In genomic region chr6:130362128-130362527, GRCh38 we compare ENCODE assay signal across 1 cellular context.
TF ChIP-seq lines count a peak whose summit lies in the region.

No MANE protein-coding gene starts in this region.

TF ChIP-seq in HepG2, 621 proteins besides CTCF, POLR2A, EP300 and RAD21 (continued from another document and continues in another):
- TF ChIP-seq PLSCR1 (CRISPR knock-in tag; IDR thresholded peaks at IDR 0.05; ENCODE audit: borderline replicate concordance) (no peak), ARID5B (CRISPR knock-in tag; IDR thresholded peaks at IDR 0.05) (peak; percentile 24; the same call in 1 of the 2 replicates), MLXIP (CRISPR knock-in tag; IDR thresholded peaks at IDR 0.05; ENCODE audit: borderline replicate concordance) (peak; percentile 43; the same call in 1 of the 2 replicates), CENPX (CRISPR knock-in tag; IDR thresholded peaks at IDR 0.05) (no peak), TGIF2 (CRISPR knock-in tag; IDR thresholded peaks at IDR 0.05) (peak; percentile 44; the same call in 1 of the 2 replicates), ZNF430 (CRISPR knock-in tag; IDR thresholded peaks at IDR 0.05) (peak; percentile 67; the same call in 1 of the 2 replicates), SRY (CRISPR knock-in tag; IDR thresholded peaks at IDR 0.05) (peak; percentile 42; the same call in 1 of the 2 replicates), ZNF317 (CRISPR knock-in tag; IDR thresholded peaks at IDR 0.05) (peak; percentile 38; the same call in 1 of the 2 replicates), CENPT (CRISPR knock-in tag; IDR thresholded peaks at IDR 0.05; ENCODE audit: low read depth) (no peak), CBX2 (IDR thresholded peaks at IDR 0.05; ENCODE audit: low read depth, low read length) (no peak), CBX2 (CRISPR knock-in tag; IDR thresholded peaks at IDR 0.05; ENCODE audit: low read depth) (no peak), ATF6 (CRISPR knock-in tag; conservative IDR thresholded peaks at IDR 0.05) (0 out of 2 replicates have a peak, but pooled peaks have one; percentile 60), MAX (IDR thresholded peaks at IDR 0.05) (no peak), ZNF580 (CRISPR knock-in tag; IDR thresholded peaks at IDR 0.05; ENCODE audit: borderline replicate concordance, low read depth) (0 out of 2 replicates have a peak, but pooled peaks have one; percentile 63), ZNF333 (CRISPR knock-in tag; IDR thresholded peaks at IDR 0.05; ENCODE audit: borderline replicate concordance) (no peak), ZFP36L2 (CRISPR knock-in tag; IDR thresholded peaks at IDR 0.05) (peak; percentile 84; the same call in 1 of the 2 replicates), SMAD3 (CRISPR knock-in tag; IDR thresholded peaks at IDR 0.05) (peak; percentile 59; the same call in 1 of the 2 replicates), ZGPAT (CRISPR knock-in tag; IDR thresholded peaks at IDR 0.05) (0 out of 2 replicates have a peak, but pooled peaks have one; percentile 17), RXRB (CRISPR knock-in tag; IDR thresholded peaks at IDR 0.05; ENCODE audit: borderline replicate concordance) (peak; percentile 39; the same call in 1 of the 2 replicates), ZNF441 (CRISPR knock-in tag; IDR thresholded peaks at IDR 0.05; ENCODE audit: borderline replicate concordance) (peak; percentile 66; the same call in 1 of the 2 replicates), JUN (CRISPR knock-in tag; IDR thresholded peaks at IDR 0.05) (no peak), BCL6 (CRISPR knock-in tag; IDR thresholded peaks at IDR 0.05) (0 out of 2 replicates have a peak, but pooled peaks have one; percentile 31), ZNF335 (CRISPR knock-in tag; IDR thresholded peaks at IDR 0.05) (peak; percentile 75; the same call in 1 of the 2 replicates), ZNF776 (CRISPR knock-in tag; IDR thresholded peaks at IDR 0.05) (no peak), PRDM4 (CRISPR knock-in tag; IDR thresholded peaks at IDR 0.05; ENCODE audit: borderline replicate concordance) (0 out of 2 replicates have a peak, but pooled peaks have one; percentile 64), ZNF7 (CRISPR knock-in tag; IDR thresholded peaks at IDR 0.05) (no peak), ZNF780A (CRISPR knock-in tag; IDR thresholded peaks at IDR 0.05) (0 out of 2 replicates have a peak, but pooled peaks have one; percentile 41), TSC22D2 (CRISPR knock-in tag; IDR thresholded peaks at IDR 0.05; ENCODE audit: borderline replicate concordance) (peak; percentile 84), FOXO1 (CRISPR knock-in tag; IDR thresholded peaks at IDR 0.05) (peak; percentile 26; the same call in 1 of the 2 replicates), KLF16 (CRISPR knock-in tag; IDR thresholded peaks at IDR 0.05) (peak in 1 of 2 experiments; percentile 77; a peak in 2 of 4 replicates), FOXK1 (CRISPR knock-in tag; IDR thresholded peaks at IDR 0.05; ENCODE audit: borderline replicate concordance, low read depth) (peak; percentile 34; the same call in 1 of the 2 replicates), HOXA5 (CRISPR knock-in tag; IDR thresholded peaks at IDR 0.05) (0 out of 2 replicates have a peak, but pooled peaks have one; percentile 48), MIXL1 (CRISPR knock-in tag; IDR thresholded peaks at IDR 0.05) (0 out of 2 replicates have a peak, but pooled peaks have one; percentile 62), HMGA1 (CRISPR knock-in tag; conservative IDR thresholded peaks at IDR 0.05) (no peak), ZFP37 (CRISPR knock-in tag; IDR thresholded peaks at IDR 0.05; ENCODE audit: borderline replicate concordance) (peak; percentile 72; the same call in 1 of the 2 replicates), ZBTB43 (CRISPR knock-in tag; conservative IDR thresholded peaks at IDR 0.05) (0 out of 2 replicates have a peak, but pooled peaks have one; percentile 50), ZNF878 (CRISPR knock-in tag; IDR thresholded peaks at IDR 0.05) (peak; percentile 29; the same call in 1 of the 2 replicates), HIC2 (CRISPR knock-in tag; IDR thresholded peaks at IDR 0.05; ENCODE audit: low read depth) (no peak), NCOA2 (CRISPR knock-in tag; IDR thresholded peaks at IDR 0.05) (0 out of 2 replicates have a peak, but pooled peaks have one; percentile 13), NFYC (CRISPR knock-in tag; IDR thresholded peaks at IDR 0.05) (0 out of 2 replicates have a peak, but pooled peaks have one; percentile 15), ATF1 (CRISPR knock-in tag; IDR thresholded peaks at IDR 0.05) (no peak), YEATS2 (CRISPR knock-in tag; IDR thresholded peaks at IDR 0.05; ENCODE audit: borderline replicate concordance) (peak; percentile 30; the same call in 1 of the 2 replicates)
